1 cellular context compared by ENCODE assay signal in the genomic region with DNA sequence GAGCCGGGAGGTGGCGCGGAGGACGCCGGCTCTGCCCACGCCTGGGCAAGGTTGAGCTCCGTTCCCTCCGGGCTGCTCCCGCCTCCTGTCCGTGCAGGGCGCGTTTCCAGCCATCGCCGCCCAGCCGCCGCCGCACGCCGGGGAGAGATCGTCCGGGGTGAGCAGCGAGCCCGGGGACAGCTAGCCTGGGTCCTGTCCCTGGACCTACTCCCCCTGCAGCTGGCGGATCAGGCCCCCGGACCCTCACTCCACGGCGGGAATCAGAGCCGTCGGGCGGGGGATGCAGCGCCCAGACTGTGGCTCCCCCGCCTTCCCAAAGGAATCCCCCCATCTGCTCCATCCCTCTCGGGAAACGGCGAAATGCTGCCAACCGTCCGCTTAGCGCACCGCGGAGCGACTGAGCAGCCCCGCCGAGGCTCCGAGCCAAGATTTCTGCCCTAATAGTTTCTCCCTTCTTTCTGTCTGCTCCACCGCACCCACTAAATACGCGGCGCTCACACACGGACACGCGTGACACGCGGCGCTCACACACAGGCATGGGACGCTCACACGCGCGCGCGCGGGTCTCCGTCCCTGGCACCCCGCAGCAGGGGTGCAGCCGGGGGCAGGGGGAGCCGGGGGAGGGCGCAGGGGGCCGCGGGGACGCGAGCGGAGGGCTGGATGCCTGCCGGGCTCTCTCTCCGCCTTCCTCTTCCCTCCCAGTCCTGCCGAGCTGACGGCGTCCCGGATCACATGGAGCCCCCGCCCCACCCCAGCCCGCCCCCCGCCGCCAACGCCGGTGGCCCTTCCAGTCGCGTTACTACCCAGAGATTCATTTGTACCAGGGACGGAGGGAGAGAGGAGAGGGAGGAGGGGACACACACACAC.
TF ChIP-seq lines count a peak whose summit lies in the region.

A gene (plus strand): TSS at position 814 of the 867 bp plus-strand sequence. CDS start 19,918 bp downstream, outside the sequence.

TF ChIP-seq in H1, 55 proteins besides CTCF, POLR2A, EP300 and RAD21:
- TF ChIP-seq RNF2 (IDR thresholded peaks at IDR 0.05; ENCODE audit: borderline replicate concordance, low read depth, low read length, missing control alignments, poor library complexity, severe bottlenecking) (peak; percentile 73), CEBPB (IDR thresholded peaks at IDR 0.05; ENCODE audit: low read depth, low read length) (no peak), ASH2L (IDR thresholded peaks at IDR 0.05; ENCODE audit: low read length) (peak; percentile 92), CREB1 (IDR thresholded peaks at IDR 0.05) (0 out of 2 replicates have a peak, but pooled peaks have one; percentile 11), SUZ12 (IDR thresholded peaks at IDR 0.05; ENCODE audit: low read length) (peak; percentile 86), BACH1 (IDR thresholded peaks at IDR 0.05; ENCODE audit: low read length) (0 out of 2 replicates have a peak, but pooled peaks have one; percentile 25), EZH2 (IDR thresholded peaks at IDR 0.05; ENCODE audit: low read depth, low read length, severe bottlenecking) (peak; percentile 60), KDM4A (IDR thresholded peaks at IDR 0.05; ENCODE audit: low read depth, low read length, severe bottlenecking) (peak; percentile 80), RBBP5 (IDR thresholded peaks at IDR 0.05; ENCODE audit: borderline replicate concordance, low read depth, low read length) (peak; percentile 95), CTBP2 (IDR thresholded peaks at IDR 0.05; ENCODE audit: borderline replicate concordance, insufficient read depth, insufficient read length, low read length) (peak; percentile 97), JUN (IDR thresholded peaks at IDR 0.05; ENCODE audit: low read depth, low read length) (no peak), SIN3A (conservative IDR thresholded peaks at IDR 0.05 in 1 of 2, IDR thresholded peaks at IDR 0.05 in 1 of 2; ENCODE audit: low read depth in 1 of 2, low read length in 2 of 2) (no peak)
- TF ChIP-seq, protein P1, sequence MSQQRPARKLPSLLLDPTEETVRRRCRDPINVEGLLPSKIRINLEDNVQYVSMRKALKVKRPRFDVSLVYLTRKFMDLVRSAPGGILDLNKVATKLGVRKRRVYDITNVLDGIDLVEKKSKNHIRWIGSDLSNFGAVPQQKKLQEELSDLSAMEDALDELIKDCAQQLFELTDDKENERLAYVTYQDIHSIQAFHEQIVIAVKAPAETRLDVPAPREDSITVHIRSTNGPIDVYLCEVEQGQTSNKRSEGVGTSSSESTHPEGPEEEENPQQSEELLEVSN (IDR thresholded peaks at IDR 0.05) = 0 out of 2 replicates have a peak, but pooled peaks have one; percentile 39
- TF ChIP-seq, protein P2, sequence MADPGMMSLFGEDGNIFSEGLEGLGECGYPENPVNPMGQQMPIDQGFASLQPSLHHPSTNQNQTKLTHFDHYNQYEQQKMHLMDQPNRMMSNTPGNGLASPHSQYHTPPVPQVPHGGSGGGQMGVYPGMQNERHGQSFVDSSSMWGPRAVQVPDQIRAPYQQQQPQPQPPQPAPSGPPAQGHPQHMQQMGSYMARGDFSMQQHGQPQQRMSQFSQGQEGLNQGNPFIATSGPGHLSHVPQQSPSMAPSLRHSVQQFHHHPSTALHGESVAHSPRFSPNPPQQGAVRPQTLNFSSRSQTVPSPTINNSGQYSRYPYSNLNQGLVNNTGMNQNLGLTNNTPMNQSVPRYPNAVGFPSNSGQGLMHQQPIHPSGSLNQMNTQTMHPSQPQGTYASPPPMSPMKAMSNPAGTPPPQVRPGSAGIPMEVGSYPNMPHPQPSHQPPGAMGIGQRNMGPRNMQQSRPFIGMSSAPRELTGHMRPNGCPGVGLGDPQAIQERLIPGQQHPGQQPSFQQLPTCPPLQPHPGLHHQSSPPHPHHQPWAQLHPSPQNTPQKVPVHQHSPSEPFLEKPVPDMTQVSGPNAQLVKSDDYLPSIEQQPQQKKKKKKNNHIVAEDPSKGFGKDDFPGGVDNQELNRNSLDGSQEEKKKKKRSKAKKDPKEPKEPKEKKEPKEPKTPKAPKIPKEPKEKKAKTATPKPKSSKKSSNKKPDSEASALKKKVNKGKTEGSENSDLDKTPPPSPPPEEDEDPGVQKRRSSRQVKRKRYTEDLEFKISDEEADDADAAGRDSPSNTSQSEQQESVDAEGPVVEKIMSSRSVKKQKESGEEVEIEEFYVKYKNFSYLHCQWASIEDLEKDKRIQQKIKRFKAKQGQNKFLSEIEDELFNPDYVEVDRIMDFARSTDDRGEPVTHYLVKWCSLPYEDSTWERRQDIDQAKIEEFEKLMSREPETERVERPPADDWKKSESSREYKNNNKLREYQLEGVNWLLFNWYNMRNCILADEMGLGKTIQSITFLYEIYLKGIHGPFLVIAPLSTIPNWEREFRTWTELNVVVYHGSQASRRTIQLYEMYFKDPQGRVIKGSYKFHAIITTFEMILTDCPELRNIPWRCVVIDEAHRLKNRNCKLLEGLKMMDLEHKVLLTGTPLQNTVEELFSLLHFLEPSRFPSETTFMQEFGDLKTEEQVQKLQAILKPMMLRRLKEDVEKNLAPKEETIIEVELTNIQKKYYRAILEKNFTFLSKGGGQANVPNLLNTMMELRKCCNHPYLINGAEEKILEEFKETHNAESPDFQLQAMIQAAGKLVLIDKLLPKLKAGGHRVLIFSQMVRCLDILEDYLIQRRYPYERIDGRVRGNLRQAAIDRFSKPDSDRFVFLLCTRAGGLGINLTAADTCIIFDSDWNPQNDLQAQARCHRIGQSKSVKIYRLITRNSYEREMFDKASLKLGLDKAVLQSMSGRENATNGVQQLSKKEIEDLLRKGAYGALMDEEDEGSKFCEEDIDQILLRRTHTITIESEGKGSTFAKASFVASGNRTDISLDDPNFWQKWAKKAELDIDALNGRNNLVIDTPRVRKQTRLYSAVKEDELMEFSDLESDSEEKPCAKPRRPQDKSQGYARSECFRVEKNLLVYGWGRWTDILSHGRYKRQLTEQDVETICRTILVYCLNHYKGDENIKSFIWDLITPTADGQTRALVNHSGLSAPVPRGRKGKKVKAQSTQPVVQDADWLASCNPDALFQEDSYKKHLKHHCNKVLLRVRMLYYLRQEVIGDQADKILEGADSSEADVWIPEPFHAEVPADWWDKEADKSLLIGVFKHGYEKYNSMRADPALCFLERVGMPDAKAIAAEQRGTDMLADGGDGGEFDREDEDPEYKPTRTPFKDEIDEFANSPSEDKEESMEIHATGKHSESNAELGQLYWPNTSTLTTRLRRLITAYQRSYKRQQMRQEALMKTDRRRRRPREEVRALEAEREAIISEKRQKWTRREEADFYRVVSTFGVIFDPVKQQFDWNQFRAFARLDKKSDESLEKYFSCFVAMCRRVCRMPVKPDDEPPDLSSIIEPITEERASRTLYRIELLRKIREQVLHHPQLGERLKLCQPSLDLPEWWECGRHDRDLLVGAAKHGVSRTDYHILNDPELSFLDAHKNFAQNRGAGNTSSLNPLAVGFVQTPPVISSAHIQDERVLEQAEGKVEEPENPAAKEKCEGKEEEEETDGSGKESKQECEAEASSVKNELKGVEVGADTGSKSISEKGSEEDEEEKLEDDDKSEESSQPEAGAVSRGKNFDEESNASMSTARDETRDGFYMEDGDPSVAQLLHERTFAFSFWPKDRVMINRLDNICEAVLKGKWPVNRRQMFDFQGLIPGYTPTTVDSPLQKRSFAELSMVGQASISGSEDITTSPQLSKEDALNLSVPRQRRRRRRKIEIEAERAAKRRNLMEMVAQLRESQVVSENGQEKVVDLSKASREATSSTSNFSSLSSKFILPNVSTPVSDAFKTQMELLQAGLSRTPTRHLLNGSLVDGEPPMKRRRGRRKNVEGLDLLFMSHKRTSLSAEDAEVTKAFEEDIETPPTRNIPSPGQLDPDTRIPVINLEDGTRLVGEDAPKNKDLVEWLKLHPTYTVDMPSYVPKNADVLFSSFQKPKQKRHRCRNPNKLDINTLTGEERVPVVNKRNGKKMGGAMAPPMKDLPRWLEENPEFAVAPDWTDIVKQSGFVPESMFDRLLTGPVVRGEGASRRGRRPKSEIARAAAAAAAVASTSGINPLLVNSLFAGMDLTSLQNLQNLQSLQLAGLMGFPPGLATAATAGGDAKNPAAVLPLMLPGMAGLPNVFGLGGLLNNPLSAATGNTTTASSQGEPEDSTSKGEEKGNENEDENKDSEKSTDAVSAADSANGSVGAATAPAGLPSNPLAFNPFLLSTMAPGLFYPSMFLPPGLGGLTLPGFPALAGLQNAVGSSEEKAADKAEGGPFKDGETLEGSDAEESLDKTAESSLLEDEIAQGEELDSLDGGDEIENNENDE (IDR thresholded peaks at IDR 0.05; ENCODE audit: insufficient replicate concordance, low read length) = no peak
